Comparison of ENCODE assay signal across 9 cellular contexts in the genomic region with DNA sequence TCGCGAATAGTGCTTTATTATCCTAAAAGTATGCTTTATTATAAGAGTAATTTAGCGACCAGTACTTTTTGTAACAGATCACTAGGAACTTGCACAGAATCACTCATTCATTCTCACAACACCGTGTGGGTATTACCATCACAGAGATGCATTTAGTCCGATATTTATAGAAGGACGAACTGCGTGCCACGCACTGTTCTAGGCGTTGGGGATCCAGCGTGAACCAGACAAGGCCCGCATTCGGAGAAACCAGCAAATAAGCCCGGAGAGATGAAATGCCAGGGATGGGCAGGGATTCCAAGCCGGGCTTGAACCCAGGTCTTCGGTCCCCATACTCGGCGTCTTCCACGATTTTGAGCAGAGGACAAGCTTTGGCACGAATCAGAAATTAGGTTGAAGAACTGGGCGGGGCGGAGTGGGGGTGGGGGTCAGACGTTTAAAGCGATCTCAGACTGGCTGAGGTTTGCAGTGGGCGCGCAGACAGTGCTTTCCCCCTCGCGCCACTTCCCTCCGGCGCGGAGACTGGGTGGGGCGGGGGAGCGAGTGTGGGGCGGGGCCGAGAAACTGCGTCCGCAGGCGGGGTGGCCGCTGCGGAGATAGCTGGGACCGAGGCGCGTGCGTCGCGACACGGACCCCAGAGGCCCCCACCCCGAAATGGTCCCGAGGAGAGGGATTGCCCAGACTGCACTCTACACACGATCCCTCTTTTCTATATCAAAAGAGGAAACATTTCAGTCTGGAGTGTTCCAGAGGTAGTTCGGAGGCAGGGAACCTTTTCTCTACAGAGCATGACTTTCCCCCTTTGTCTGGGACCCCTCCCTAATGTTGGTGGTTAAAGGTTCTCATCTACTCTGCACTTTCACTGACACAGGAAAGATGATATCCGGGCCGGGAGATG. TPM values are rescaled to one million over a fixed set of nuclear protein-coding genes. Genes with fewer than 3 reads are reported as not detected.
DNase-seq lines count a peak whose midpoint lies in the region; ATAC-seq, FAIRE-seq and TF ChIP-seq lines count a peak whose summit lies in the region.
"Had no signal": no experiment of that assay in that cellular context is flagged by ENCODE, and none has a peak within 500 bp of the region (broad histone marks: within the 10 kb centered on the region; RNA-seq: fewer than 3 reads in every experiment).

No MANE protein-coding gene starts in this region.

- H3K4me1 ChIP-seq in A549 (peaks cover 22% of the 10 kb centered on the region), iPS-15b (ENCODE audit: control insufficient read depth, insufficient read depth, low read length) (peaks cover 6% of the 10 kb centered on the region)

- H3K27ac ChIP-seq in A549: no peak overlapping the region

- peaks cover 60% of the 10 kb centered on the region for H3K27me3 ChIP-seq in iPS-15b (ENCODE audit: control insufficient read depth, insufficient read depth, low read length)

- H3K36me3 ChIP-seq in iPS-15b (ENCODE audit: control insufficient read depth, insufficient read depth, low read length): peaks cover 4% of the 10 kb centered on the region

- no peak overlapping the region for H3K9ac ChIP-seq in iPS-15b (ENCODE audit: low read depth, low read length)

- DNase-seq in A549 (ENCODE audit: low read depth in 1 of 2, low spot score in 1 of 2) (no peak), SHP77 treated with DMSO at 0.1 percent for 48 hours (lab: John Stamatoyannopoulos, UW) (peak; percentile 34)
- peak; percentile 66 for DNase-seq in activated naive CD4-positive, alpha-beta T cell treated with anti-CD3 and anti-CD28 coated beads, Interleukin-2, amount 50 U/mL, for 16 hours
- DNase-seq in stimulated activated CD4-positive, alpha-beta T cell treated with anti-CD3 and anti-CD28 coated beads, Interleukin-12 subunit alpha, Interleukin-12 subunit beta, amount 100 ng/mL, for 4 hours: peak; percentile 55

- TF ChIP-seq POLR2A in A549 (IDR thresholded peaks at IDR 0.05; ENCODE audit: low read length): no peak

- peak overlapping the region; percentile 44 for H3K4me3 ChIP-seq in A549
- H3K4me3 ChIP-seq in iPS-15b (ENCODE audit: low read depth, low read length): peak overlapping the region; percentile 73

- POLR2A ChIA-PET in A549 (lab: Yijun Ruan, JAX): no interaction called here

- WGBS in A549 (ENCODE audit: missing lambda C conversion rate): 15% methylated on average over 31 of the region's 52 CpGs

- CTCF ChIA-PET in A549 (lab: Yijun Ruan, JAX): no interaction called here

- FAIRE-seq in A549 (lab: Jason Lieb, UNC): no peak
- FAIRE-seq: G401.6 had no signal

- no peaks in the 10 kb centered on the region for H3K9me3 ChIP-seq in A549
- H3K9me3 ChIP-seq in iPS-15b (ENCODE audit: control insufficient read depth, insufficient read depth, low read length): no peaks in the 10 kb centered on the region

- no peak for TF ChIP-seq EP300 in A549 (IDR thresholded peaks at IDR 0.05)

- no peak for TF ChIP-seq RAD21 in A549 (conservative IDR thresholded peaks at IDR 0.05 in 1 of 2, IDR thresholded peaks at IDR 0.05 in 1 of 2)

- ATAC-seq in A549 (no peak), HG02852 (IDR thresholded peaks at IDR 0.05; ENCODE audit: unreplicated experiment) (peak; percentile 27), GM18519 (IDR thresholded peaks at IDR 0.05; ENCODE audit: low FRiP score, unreplicated experiment) (no peak), HG03196 (IDR thresholded peaks at IDR 0.05; ENCODE audit: unreplicated experiment) (no peak)

- H3K4me2 ChIP-seq in A549: peak overlapping the region; percentile 92

- no peak for TF ChIP-seq CTCF in A549 (IDR thresholded peaks at IDR 0.05)

TF ChIP-seq in A549, 52 proteins besides CTCF, POLR2A, EP300 and RAD21:
- TF ChIP-seq POLR2AphosphoS2 (conservative IDR thresholded peaks at IDR 0.05; ENCODE audit: low read length) (no peak), E2F6 (IDR thresholded peaks at IDR 0.05; ENCODE audit: borderline replicate concordance, low read depth) (no peak), MYC (IDR thresholded peaks at IDR 0.05; ENCODE audit: borderline replicate concordance, low read length) (no peak), KDM1A (IDR thresholded peaks at IDR 0.05; ENCODE audit: low read depth) (no peak), MAFK (IDR thresholded peaks at IDR 0.05; ENCODE audit: partially characterized antibody) (no peak), BHLHE40 (IDR thresholded peaks at IDR 0.05; ENCODE audit: low read depth, low read length) (no peak), EHMT2 (IDR thresholded peaks at IDR 0.05; ENCODE audit: low read depth) (no peak), FOSB (CRISPR knock-in tag; IDR thresholded peaks at IDR 0.05) (no peak), PHF8 (IDR thresholded peaks at IDR 0.05; ENCODE audit: borderline replicate concordance, low read depth) (no peak), TP53 (CRISPR knock-in tag; IDR thresholded peaks at IDR 0.05) (no peak), BCL3 (IDR thresholded peaks at IDR 0.05) (no peak), RARB (CRISPR knock-in tag; IDR thresholded peaks at IDR 0.05) (no peak), HOXB13 (CRISPR knock-in tag; IDR thresholded peaks at IDR 0.05; ENCODE audit: low read depth) (no peak), ZFP36 (IDR thresholded peaks at IDR 0.05; ENCODE audit: borderline replicate concordance, partially characterized antibody) (no peak)
- TF ChIP-seq, protein P1, sequence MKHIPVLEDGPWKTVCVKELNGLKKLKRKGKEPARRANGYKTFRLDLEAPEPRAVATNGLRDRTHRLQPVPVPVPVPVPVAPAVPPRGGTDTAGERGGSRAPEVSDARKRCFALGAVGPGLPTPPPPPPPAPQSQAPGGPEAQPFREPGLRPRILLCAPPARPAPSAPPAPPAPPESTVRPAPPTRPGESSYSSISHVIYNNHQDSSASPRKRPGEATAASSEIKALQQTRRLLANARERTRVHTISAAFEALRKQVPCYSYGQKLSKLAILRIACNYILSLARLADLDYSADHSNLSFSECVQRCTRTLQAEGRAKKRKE (CRISPR knock-in tag; IDR thresholded peaks at IDR 0.05; ENCODE audit: low read depth): no peak
TF ChIP-seq in A549: peak in this region for 0.

RNA-seq across cellular contexts. Expression of gene CXCR4, which starts 1.1 kb away (rescaled TPM):
- polyA plus RNA-seq in A549 (2011; rRNA removed): 0.16 and 0.61 TPM in 2 replicates
- polyA plus RNA-seq in A549 (2012; cell fraction: cytosol; rRNA removed): 0.13 and 0.22 TPM in 2 replicates
- polyA plus RNA-seq in A549 (2012; cell fraction: nucleus; rRNA removed): 0.20 and 0.47 TPM in 2 replicates
- 0.09 to 0.12 TPM (median 0.12 TPM) in 3 replicates for polyA plus RNA-seq in A549 (2017; fragmentation: RNase III; extraction: RNeasy Plus Mini Kit Qiagen cat#74134 plus additional on column Dnase treatment)
- polyA minus RNA-seq in A549 (2011; rRNA and poly(A)+ RNA removed): 0.45 and 0.73 TPM in 2 replicates

Comparison
In these comparisons a context has a peak if more than half of its experiments do, and no peak if none do; other contexts are left out.
1. DNase-seq: peak in SHP77 treated with DMSO at 0.1 percent for 48 hours (single experiment), activated naive CD4-positive, alpha-beta T cell treated with anti-CD3 and anti-CD28 coated beads, Interleukin-2, amount 50 U/mL, for 16 hours (single experiment) and stimulated activated CD4-positive, alpha-beta T cell treated with anti-CD3 and anti-CD28 coated beads, Interleukin-12 subunit alpha, Interleukin-12 subunit beta, amount 100 ng/mL, for 4 hours (single experiment); none in A549 (0 of 2).